Comparison of ENCODE assay signal across 8 cellular contexts in the genomic region with DNA sequence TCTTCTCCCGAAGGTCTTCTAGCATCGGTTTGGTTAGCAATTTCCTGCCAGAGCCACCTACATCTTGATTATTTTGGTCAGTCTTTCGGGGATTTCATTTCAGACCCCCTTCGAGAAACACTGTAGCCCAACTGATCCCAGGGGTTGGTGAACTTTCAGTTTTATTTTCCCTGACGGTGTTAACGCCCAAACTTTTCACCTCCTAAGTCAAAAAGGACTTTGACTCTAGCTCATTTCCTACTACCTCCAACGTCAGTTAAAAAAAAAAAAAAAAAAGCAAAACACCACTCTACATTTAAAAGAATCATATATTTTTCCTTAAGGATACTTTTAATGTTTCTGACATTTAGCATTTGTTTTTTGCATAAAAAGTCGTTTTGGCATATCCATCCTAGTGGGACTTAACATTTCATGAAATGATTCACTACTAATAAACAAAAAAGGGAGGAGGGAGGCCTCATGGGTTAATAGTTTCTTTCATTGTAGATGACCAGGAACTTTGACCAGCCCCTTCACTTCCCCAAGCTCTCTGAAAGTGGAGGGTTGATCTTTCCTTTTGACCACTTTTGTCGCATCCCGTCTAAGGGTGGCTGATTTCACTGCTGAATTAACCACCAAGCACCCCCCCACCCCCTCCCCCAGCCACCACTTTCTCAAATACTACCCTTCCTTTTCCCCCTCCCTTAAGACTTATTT. TPM values are rescaled to one million over a fixed set of nuclear protein-coding genes. Genes with fewer than 3 reads are reported as not detected.
DNase-seq lines count a peak whose midpoint lies in the region; ATAC-seq and TF ChIP-seq lines count a peak whose summit lies in the region.

No MANE protein-coding gene starts in this region.

- H3K9me3 Mint-ChIP-seq in dendritic cell treated with granulocyte-macrophage colony-stimulating factor and Interleukin-4, amounts not matched to agents 40 ng/mL and 50 ng/mL, for 4 days = no peaks in the 10 kb centered on the region
- H3K9me3 Mint-ChIP-seq in naive thymus-derived CD4-positive, alpha-beta T cell = no peaks in the 10 kb centered on the region

- intact Hi-C loops in dendritic cell treated with granulocyte-macrophage colony-stimulating factor and Interleukin-4, amounts not matched to agents 40 ng/mL and 50 ng/mL, for 4 days (cut with micrococcal nuclease) = no loop called here
- intact Hi-C loops in naive thymus-derived CD4-positive, alpha-beta T cell (cut with micrococcal nuclease) = no loop called here

- no peak overlapping the region for H3K27ac ChIP-seq in naive thymus-derived CD4-positive, alpha-beta T cell (ENCODE audit: low read depth, low read length)

- peak overlapping the region; percentile 43 for H3K4me3 ChIP-seq in LNCaP clone FGC (ENCODE audit: low read depth, low read length)
- H3K4me3 ChIP-seq in naive thymus-derived CD4-positive, alpha-beta T cell (ENCODE audit: low read length) = peak overlapping the region; percentile 62

- peaks cover 20% of the 10 kb centered on the region for H3K36me3 Mint-ChIP-seq in dendritic cell treated with granulocyte-macrophage colony-stimulating factor and Interleukin-4, amounts not matched to agents 40 ng/mL and 50 ng/mL, for 4 days (ENCODE audit: low read depth)
- peaks cover 0 to 7% (median 0%) of the 10 kb centered on the region in 5 donors for H3K36me3 Mint-ChIP-seq in naive thymus-derived CD4-positive, alpha-beta T cell

- H3K4me1 ChIP-seq in naive thymus-derived CD4-positive, alpha-beta T cell (ENCODE audit: control insufficient read depth in 2 of 2, insufficient read depth in 2 of 2, low read length in 2 of 2) = peaks cover 0 to 3% of the 10 kb centered on the region in 2 donors

- no peak for TF ChIP-seq CTCF in LNCaP clone FGC (IDR thresholded peaks at IDR 0.05; ENCODE audit: control insufficient read depth, extremely low read depth, insufficient read depth)

- peaks cover 0 to 3% of the 10 kb centered on the region in 2 donors for H3K27me3 ChIP-seq in naive thymus-derived CD4-positive, alpha-beta T cell (ENCODE audit: control insufficient read depth in 2 of 2, insufficient read depth in 2 of 2, low read length in 2 of 2)

- DNase-seq in Ammon's horn (ENCODE audit: low spot score) = peak; percentile 13
- DNase-seq in LNCaP clone FGC (ENCODE audit: low read depth) = no peak
- peak in 1 of 9 donors; percentile 15 for DNase-seq in naive thymus-derived CD4-positive, alpha-beta T cell
- DNase-seq in stimulated activated CD4-positive, alpha-beta T cell treated with anti-CD3 and anti-CD28 coated beads, Interleukin-1b, Interleukin-23, amount 100 ng/mL, for 48 hours = no peak
- no peak for DNase-seq in iPS-NIHi7 (ENCODE audit: extremely low spot score)
- DNase-seq in activated naive CD4-positive, alpha-beta T cell treated with Interleukin-2 at 50 U/mL for 16 hours = no peak

- no peaks in the 10 kb centered on the region for H3K36me3 ChIP-seq in naive thymus-derived CD4-positive, alpha-beta T cell (ENCODE audit: control insufficient read depth in 2 of 3, insufficient read depth in 3 of 3, low read length in 3 of 3)

- peak overlapping the region; percentile 92 for H3K27ac Mint-ChIP-seq in dendritic cell treated with granulocyte-macrophage colony-stimulating factor and Interleukin-4, amounts not matched to agents 40 ng/mL and 50 ng/mL, for 4 days
- H3K27ac Mint-ChIP-seq in naive thymus-derived CD4-positive, alpha-beta T cell = peak overlapping the region in 7 of 9 donors; percentile 38 to 81 (median 56)

- POLR2A ChIA-PET in naive thymus-derived CD4-positive, alpha-beta T cell (lab: Charles Lee) = no interaction called here

- CTCF ChIA-PET in naive thymus-derived CD4-positive, alpha-beta T cell (lab: Charles Lee) = interaction anchor here (0.6 kb wide), 1 partner anchor 436 kb away, joined by 3 read pairs; no protein-coding TSS in a partner anchor

- H3K9me3 ChIP-seq in naive thymus-derived CD4-positive, alpha-beta T cell (ENCODE audit: control insufficient read depth in 2 of 3, low read length in 3 of 3) = no peaks in the 10 kb centered on the region

- no peak for ATAC-seq in naive thymus-derived CD4-positive, alpha-beta T cell
- ATAC-seq in HG03460 (IDR thresholded peaks at IDR 0.05; ENCODE audit: unreplicated experiment) = no peak

- H3K27me3 Mint-ChIP-seq in dendritic cell treated with granulocyte-macrophage colony-stimulating factor and Interleukin-4, amounts not matched to agents 40 ng/mL and 50 ng/mL, for 4 days = peaks cover 62% of the 10 kb centered on the region
- peaks cover 12 to 76% (median 25%) of the 10 kb centered on the region in 5 donors for H3K27me3 Mint-ChIP-seq in naive thymus-derived CD4-positive, alpha-beta T cell

- peaks cover 61% of the 10 kb centered on the region for H3K4me1 Mint-ChIP-seq in dendritic cell treated with granulocyte-macrophage colony-stimulating factor and Interleukin-4, amounts not matched to agents 40 ng/mL and 50 ng/mL, for 4 days (ENCODE audit: low read depth)
- peaks cover 13 to 39% (median 25%) of the 10 kb centered on the region in 7 donors for H3K4me1 Mint-ChIP-seq in naive thymus-derived CD4-positive, alpha-beta T cell

- peak overlapping the region; percentile 87 for H3K4me3 Mint-ChIP-seq in dendritic cell treated with granulocyte-macrophage colony-stimulating factor and Interleukin-4, amounts not matched to agents 40 ng/mL and 50 ng/mL, for 4 days
- H3K4me3 Mint-ChIP-seq in naive thymus-derived CD4-positive, alpha-beta T cell = peak overlapping the region; percentile 84 to 98 (median 90)

RNA-seq across cellular contexts. Expression of gene TCF7L2, which starts 0.8 kb away (rescaled TPM):
- 10 to 100 TPM in 1 of 5 experiments, 1 to 10 TPM in 3, under 1 TPM in 1; 0.39 to 31.4 (median 3.5) TPM for total RNA-seq in naive thymus-derived CD4-positive, alpha-beta T cell
- 1 to 10 TPM; 1.7 to 3.1 TPM for polyA plus RNA-seq in naive thymus-derived CD4-positive, alpha-beta T cell
